Comparison of ENCODE assay signal across 3 cellular contexts in genomic region chr5:143930561-143930960, GRCh38.
TF ChIP-seq lines count a peak whose summit lies in the region.

No MANE protein-coding gene starts in this region.

TF ChIP-seq in A549, 52 proteins besides CTCF, POLR2A, EP300 and RAD21:
- TF ChIP-seq ZC3H11A (IDR thresholded peaks at IDR 0.05) (peak; percentile 79), RNF2 (IDR thresholded peaks at IDR 0.05; ENCODE audit: borderline replicate concordance, low read depth) (no peak)

TF ChIP-seq in HEK293, 187 proteins besides CTCF, POLR2A, EP300 and RAD21 (continues in another document):
- TF ChIP-seq ZNF354C (tag by site-specific recombination; IDR thresholded peaks at IDR 0.05; ENCODE audit: borderline replicate concordance, low read depth), result no peak
- no peak for TF ChIP-seq ZNF366 (tag by site-specific recombination; conservative IDR thresholded peaks at IDR 0.05)
- TF ChIP-seq IKZF3 (tag by site-specific recombination; IDR thresholded peaks at IDR 0.05), result no peak
- TF ChIP-seq ZNF214 (tag by site-specific recombination; IDR thresholded peaks at IDR 0.05; ENCODE audit: borderline replicate concordance), result no peak
- TF ChIP-seq ZNF404 (tag by site-specific recombination; IDR thresholded peaks at IDR 0.05), result 0 out of 2 replicates have a peak, but pooled peaks have one; percentile 33
- TF ChIP-seq HIC1 (tag by site-specific recombination; IDR thresholded peaks at IDR 0.05), result no peak
- TF ChIP-seq SP7 (tag by site-specific recombination; IDR thresholded peaks at IDR 0.05), result no peak
- TF ChIP-seq ZNF664 (tag by site-specific recombination; IDR thresholded peaks at IDR 0.05), result 0 out of 2 replicates have a peak, but pooled peaks have one; percentile 15
- TF ChIP-seq SCRT1 (tag by site-specific recombination; IDR thresholded peaks at IDR 0.05; ENCODE audit: borderline replicate concordance), result no peak
- TF ChIP-seq ZNF362 (tag by site-specific recombination; IDR thresholded peaks at IDR 0.05), result no peak
- 0 out of 2 replicates have a peak, but pooled peaks have one; percentile 24 for TF ChIP-seq ZBTB8A (tag by site-specific recombination; IDR thresholded peaks at IDR 0.05)
- peak; percentile 45; the same call in 1 of the 2 replicates for TF ChIP-seq ZNF560 (tag by site-specific recombination; IDR thresholded peaks at IDR 0.05; ENCODE audit: borderline replicate concordance)
- TF ChIP-seq TCF7L2 (IDR thresholded peaks at IDR 0.05; ENCODE audit: borderline replicate concordance, low read depth, low read length), result no peak
- TF ChIP-seq ZNF654 (tag by site-specific recombination; IDR thresholded peaks at IDR 0.05; ENCODE audit: low read depth), result peak; percentile 14; the same call in 1 of the 2 replicates
- TF ChIP-seq ZNF660 (tag by site-specific recombination; IDR thresholded peaks at IDR 0.05), result no peak
- no peak for TF ChIP-seq ZNF514 (tag by site-specific recombination; IDR thresholded peaks at IDR 0.05)
- peak; percentile 30; the same call in 1 of the 2 replicates for TF ChIP-seq ZNF266 (tag by site-specific recombination; IDR thresholded peaks at IDR 0.05; ENCODE audit: low read depth)
- TF ChIP-seq ZNF37A (tag by site-specific recombination; IDR thresholded peaks at IDR 0.05), result no peak
- TF ChIP-seq ZNF10 (tag by site-specific recombination; IDR thresholded peaks at IDR 0.05), result no peak
- TF ChIP-seq OVOL3 (tag by site-specific recombination; IDR thresholded peaks at IDR 0.05), result 0 out of 2 replicates have a peak, but pooled peaks have one; percentile 33
- TF ChIP-seq INSM2 (tag by site-specific recombination; IDR thresholded peaks at IDR 0.05), result no peak
- no peak for TF ChIP-seq ZBTB21 (tag by site-specific recombination; IDR thresholded peaks at IDR 0.05)
- TF ChIP-seq RBAK (tag by site-specific recombination; IDR thresholded peaks at IDR 0.05), result no peak
- TF ChIP-seq GLIS2 (tag by site-specific recombination; IDR thresholded peaks at IDR 0.05), result no peak
- no peak; the same call in 1 of the 2 replicates for TF ChIP-seq GLI2 (tag by site-specific recombination; IDR thresholded peaks at IDR 0.05; ENCODE audit: borderline replicate concordance, low read depth)
- TF ChIP-seq ZNF335 (tag by site-specific recombination; conservative IDR thresholded peaks at IDR 0.05), result no peak
- TF ChIP-seq ZNF629 (tag by site-specific recombination; IDR thresholded peaks at IDR 0.05), result no peak

TF ChIP-seq in H1, 55 proteins besides CTCF, POLR2A, EP300 and RAD21:
- TF ChIP-seq EZH2 (IDR thresholded peaks at IDR 0.05; ENCODE audit: low read depth, low read length, severe bottlenecking) (no peak), CHD7 (IDR thresholded peaks at IDR 0.05; ENCODE audit: insufficient replicate concordance, low read length) (no peak), YY1 (IDR thresholded peaks at IDR 0.05; ENCODE audit: low read depth, low read length) (no peak)
